In the genomic region with DNA sequence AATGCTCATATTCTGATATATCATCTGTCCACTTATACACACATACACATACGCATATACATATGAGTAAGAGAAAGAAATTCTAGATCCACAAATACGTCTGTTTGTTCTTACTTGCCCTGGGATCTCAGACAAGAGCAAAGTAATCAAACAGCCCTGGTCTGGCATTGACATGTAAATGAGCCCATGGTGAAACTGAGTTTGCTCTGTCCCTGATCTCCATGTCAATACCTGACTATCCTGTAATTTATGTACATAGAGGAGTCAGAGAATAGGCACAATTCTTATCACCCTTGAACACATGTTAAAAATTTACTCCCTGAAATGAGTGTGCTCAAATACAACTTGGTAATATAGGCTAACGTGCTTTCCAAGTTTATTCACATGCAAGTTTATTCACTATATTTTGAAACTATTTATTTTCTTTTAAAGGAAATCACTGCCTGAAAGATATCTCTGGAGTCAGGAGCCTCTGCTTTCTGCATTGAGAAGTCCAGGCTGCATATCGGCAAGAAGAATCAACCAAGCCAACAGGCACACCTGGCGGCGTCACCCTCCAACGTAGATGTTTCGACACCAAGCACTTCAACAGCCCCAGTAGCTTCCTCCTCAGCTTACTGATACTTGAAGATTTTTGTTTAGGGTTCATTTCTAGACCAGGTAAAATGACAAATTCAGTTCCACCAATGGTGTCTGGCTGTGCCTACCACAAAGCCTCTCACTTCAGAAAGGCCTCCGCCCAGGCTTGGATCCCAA, we compare ENCODE assay signal across 1 cellular context.
A peak's percentile ranks its signal among the peaks of the same experiment; 100 is the strongest.
TF ChIP-seq lines count a peak whose summit lies in the region.

No MANE protein-coding gene starts in this region.

TF ChIP-seq in H1, 55 proteins besides CTCF, POLR2A, EP300 and RAD21:
- TF ChIP-seq, protein P1, sequence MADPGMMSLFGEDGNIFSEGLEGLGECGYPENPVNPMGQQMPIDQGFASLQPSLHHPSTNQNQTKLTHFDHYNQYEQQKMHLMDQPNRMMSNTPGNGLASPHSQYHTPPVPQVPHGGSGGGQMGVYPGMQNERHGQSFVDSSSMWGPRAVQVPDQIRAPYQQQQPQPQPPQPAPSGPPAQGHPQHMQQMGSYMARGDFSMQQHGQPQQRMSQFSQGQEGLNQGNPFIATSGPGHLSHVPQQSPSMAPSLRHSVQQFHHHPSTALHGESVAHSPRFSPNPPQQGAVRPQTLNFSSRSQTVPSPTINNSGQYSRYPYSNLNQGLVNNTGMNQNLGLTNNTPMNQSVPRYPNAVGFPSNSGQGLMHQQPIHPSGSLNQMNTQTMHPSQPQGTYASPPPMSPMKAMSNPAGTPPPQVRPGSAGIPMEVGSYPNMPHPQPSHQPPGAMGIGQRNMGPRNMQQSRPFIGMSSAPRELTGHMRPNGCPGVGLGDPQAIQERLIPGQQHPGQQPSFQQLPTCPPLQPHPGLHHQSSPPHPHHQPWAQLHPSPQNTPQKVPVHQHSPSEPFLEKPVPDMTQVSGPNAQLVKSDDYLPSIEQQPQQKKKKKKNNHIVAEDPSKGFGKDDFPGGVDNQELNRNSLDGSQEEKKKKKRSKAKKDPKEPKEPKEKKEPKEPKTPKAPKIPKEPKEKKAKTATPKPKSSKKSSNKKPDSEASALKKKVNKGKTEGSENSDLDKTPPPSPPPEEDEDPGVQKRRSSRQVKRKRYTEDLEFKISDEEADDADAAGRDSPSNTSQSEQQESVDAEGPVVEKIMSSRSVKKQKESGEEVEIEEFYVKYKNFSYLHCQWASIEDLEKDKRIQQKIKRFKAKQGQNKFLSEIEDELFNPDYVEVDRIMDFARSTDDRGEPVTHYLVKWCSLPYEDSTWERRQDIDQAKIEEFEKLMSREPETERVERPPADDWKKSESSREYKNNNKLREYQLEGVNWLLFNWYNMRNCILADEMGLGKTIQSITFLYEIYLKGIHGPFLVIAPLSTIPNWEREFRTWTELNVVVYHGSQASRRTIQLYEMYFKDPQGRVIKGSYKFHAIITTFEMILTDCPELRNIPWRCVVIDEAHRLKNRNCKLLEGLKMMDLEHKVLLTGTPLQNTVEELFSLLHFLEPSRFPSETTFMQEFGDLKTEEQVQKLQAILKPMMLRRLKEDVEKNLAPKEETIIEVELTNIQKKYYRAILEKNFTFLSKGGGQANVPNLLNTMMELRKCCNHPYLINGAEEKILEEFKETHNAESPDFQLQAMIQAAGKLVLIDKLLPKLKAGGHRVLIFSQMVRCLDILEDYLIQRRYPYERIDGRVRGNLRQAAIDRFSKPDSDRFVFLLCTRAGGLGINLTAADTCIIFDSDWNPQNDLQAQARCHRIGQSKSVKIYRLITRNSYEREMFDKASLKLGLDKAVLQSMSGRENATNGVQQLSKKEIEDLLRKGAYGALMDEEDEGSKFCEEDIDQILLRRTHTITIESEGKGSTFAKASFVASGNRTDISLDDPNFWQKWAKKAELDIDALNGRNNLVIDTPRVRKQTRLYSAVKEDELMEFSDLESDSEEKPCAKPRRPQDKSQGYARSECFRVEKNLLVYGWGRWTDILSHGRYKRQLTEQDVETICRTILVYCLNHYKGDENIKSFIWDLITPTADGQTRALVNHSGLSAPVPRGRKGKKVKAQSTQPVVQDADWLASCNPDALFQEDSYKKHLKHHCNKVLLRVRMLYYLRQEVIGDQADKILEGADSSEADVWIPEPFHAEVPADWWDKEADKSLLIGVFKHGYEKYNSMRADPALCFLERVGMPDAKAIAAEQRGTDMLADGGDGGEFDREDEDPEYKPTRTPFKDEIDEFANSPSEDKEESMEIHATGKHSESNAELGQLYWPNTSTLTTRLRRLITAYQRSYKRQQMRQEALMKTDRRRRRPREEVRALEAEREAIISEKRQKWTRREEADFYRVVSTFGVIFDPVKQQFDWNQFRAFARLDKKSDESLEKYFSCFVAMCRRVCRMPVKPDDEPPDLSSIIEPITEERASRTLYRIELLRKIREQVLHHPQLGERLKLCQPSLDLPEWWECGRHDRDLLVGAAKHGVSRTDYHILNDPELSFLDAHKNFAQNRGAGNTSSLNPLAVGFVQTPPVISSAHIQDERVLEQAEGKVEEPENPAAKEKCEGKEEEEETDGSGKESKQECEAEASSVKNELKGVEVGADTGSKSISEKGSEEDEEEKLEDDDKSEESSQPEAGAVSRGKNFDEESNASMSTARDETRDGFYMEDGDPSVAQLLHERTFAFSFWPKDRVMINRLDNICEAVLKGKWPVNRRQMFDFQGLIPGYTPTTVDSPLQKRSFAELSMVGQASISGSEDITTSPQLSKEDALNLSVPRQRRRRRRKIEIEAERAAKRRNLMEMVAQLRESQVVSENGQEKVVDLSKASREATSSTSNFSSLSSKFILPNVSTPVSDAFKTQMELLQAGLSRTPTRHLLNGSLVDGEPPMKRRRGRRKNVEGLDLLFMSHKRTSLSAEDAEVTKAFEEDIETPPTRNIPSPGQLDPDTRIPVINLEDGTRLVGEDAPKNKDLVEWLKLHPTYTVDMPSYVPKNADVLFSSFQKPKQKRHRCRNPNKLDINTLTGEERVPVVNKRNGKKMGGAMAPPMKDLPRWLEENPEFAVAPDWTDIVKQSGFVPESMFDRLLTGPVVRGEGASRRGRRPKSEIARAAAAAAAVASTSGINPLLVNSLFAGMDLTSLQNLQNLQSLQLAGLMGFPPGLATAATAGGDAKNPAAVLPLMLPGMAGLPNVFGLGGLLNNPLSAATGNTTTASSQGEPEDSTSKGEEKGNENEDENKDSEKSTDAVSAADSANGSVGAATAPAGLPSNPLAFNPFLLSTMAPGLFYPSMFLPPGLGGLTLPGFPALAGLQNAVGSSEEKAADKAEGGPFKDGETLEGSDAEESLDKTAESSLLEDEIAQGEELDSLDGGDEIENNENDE (IDR thresholded peaks at IDR 0.05; ENCODE audit: insufficient replicate concordance, low read length) = peak; percentile 48
- no peak for TF ChIP-seq CEBPB (IDR thresholded peaks at IDR 0.05; ENCODE audit: low read depth, low read length)
- peak; percentile 57; the same call in 1 of the 2 replicates for TF ChIP-seq POU5F1 (IDR thresholded peaks at IDR 0.05; ENCODE audit: low read depth, low read length)
- TF ChIP-seq NANOG (IDR thresholded peaks at IDR 0.05; ENCODE audit: insufficient read depth, low read depth, low read length, poor library complexity, severe bottlenecking) = peak; percentile 51
- TF ChIP-seq CHD2 (IDR thresholded peaks at IDR 0.05; ENCODE audit: low read length) = no peak
